1 cellular context compared by ENCODE assay signal in the genomic region with DNA sequence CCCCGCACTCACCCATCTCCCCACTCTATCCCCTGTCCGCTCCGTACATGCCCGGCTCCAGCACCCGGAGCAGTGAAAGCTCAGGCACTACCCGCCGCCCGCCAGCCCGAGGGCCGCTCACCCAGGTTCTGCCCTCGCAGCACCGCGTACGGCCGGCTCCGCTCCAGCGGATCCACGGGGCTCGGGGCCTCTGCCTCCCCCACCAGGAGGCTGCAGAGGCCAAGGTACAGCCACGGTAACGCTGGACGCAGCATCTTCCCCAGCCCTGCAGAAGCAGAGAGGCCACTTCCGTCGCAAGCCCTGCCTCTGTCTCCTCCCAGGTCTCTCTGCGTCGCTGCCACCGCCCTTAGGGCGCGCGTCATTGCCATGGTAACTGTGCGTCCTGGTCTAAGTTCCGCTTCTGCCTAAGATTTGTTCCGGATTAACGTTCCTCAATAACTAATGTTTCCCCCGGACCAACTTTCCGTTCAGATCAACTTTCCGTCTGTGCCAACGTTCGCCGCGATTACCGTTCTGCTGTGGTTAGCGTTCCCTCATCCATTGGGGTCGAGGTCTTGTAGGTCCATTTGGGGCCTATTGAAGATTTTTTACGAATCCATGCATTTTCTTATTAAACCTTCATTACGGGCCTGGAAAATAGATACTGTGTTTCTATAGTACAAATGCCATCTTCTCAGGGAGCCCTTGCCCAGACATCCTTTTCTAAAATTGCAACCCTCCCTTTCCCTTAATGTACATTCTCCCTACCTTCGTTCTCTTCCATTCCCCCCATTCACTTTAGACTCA.
A peak's percentile ranks its signal among the peaks of the same experiment; 100 is the strongest.
TF ChIP-seq lines count a peak whose summit lies in the region.

A gene with protein sequence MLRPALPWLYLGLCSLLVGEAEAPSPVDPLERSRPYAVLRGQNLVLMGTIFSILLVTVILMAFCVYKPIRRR (minus strand): TSS at position 281 of the 786 bp plus-strand sequence. CDS start 27 bp downstream, at position 254.

TF ChIP-seq in K562, 482 proteins besides CTCF, POLR2A, EP300 and RAD21 (continued from another document and continues in another):
- TF ChIP-seq, protein P1, sequence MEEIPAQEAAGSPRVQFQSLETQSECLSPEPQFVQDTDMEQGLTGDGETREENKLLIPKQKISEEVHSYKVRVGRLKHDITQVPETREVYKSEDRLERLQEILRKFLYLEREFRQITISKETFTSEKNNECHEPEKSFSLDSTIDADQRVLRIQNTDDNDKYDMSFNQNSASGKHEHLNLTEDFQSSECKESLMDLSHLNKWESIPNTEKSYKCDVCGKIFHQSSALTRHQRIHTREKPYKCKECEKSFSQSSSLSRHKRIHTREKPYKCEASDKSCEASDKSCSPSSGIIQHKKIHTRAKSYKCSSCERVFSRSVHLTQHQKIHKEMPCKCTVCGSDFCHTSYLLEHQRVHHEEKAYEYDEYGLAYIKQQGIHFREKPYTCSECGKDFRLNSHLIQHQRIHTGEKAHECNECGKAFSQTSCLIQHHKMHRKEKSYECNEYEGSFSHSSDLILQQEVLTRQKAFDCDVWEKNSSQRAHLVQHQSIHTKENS (CRISPR knock-in tag; IDR thresholded peaks at IDR 0.05), result no peak
- TF ChIP-seq MTF1 (CRISPR knock-in tag; IDR thresholded peaks at IDR 0.05; ENCODE audit: borderline replicate concordance) (no peak), ZNF263 (CRISPR knock-in tag; IDR thresholded peaks at IDR 0.05; ENCODE audit: borderline replicate concordance) (peak; percentile 25; the same call in 1 of the 2 replicates), NEUROD1 (IDR thresholded peaks at IDR 0.05; ENCODE audit: borderline replicate concordance, low read depth, low read length, partially characterized antibody) (peak; percentile 82), KAT7 (CRISPR knock-in tag; IDR thresholded peaks at IDR 0.05; ENCODE audit: borderline replicate concordance) (0 out of 2 replicates have a peak, but pooled peaks have one; percentile 33), POLR2H (tag; IDR thresholded peaks at IDR 0.05; ENCODE audit: low read depth) (peak; percentile 76), NELFE (IDR thresholded peaks at IDR 0.05; ENCODE audit: insufficient read depth, insufficient read length) (no peak), POLR2G (IDR thresholded peaks at IDR 0.05; ENCODE audit: low read depth, low read length) (peak; percentile 86), SMAD4 (CRISPR knock-in tag; conservative IDR thresholded peaks at IDR 0.05) (peak; percentile 63; the same call in 1 of the 2 replicates), GABPB2 (CRISPR knock-in tag; conservative IDR thresholded peaks at IDR 0.05) (no peak), SNIP1 (IDR thresholded peaks at IDR 0.05; ENCODE audit: low read depth) (no peak), RBM14 (IDR thresholded peaks at IDR 0.05; ENCODE audit: borderline replicate concordance, insufficient read depth, low read depth, low read length) (no peak), ZFX (CRISPR knock-in tag; IDR thresholded peaks at IDR 0.05) (peak; percentile 75), ZNF589 (CRISPR knock-in tag; IDR thresholded peaks at IDR 0.05; ENCODE audit: low read depth) (peak; percentile 63; the same call in 1 of the 2 replicates), KAT8 (IDR thresholded peaks at IDR 0.05; ENCODE audit: low read depth) (no peak), ETS2 (tag; IDR thresholded peaks at IDR 0.05; ENCODE audit: borderline replicate concordance, poor library complexity, severe bottlenecking) (no peak), SMARCC2 (IDR thresholded peaks at IDR 0.05; ENCODE audit: low read depth) (no peak), PHF21A (IDR thresholded peaks at IDR 0.05; ENCODE audit: borderline replicate concordance, low read depth) (peak; percentile 81; the same call in 1 of the 2 replicates), CHCHD3 (CRISPR knock-in tag; IDR thresholded peaks at IDR 0.05) (no peak), GABPA (tag; conservative IDR thresholded peaks at IDR 0.05; ENCODE audit: low read depth) (peak; percentile 98), PRMT5 (CRISPR knock-in tag; IDR thresholded peaks at IDR 0.05) (no peak), HDAC8 (tag; IDR thresholded peaks at IDR 0.05) (no peak), KHSRP (IDR thresholded peaks at IDR 0.05) (no peak), TAF15 (IDR thresholded peaks at IDR 0.05; ENCODE audit: low read depth, low read length) (no peak), DMBX1 (CRISPR knock-in tag; IDR thresholded peaks at IDR 0.05; ENCODE audit: borderline replicate concordance) (peak; percentile 78), ZNF431 (CRISPR knock-in tag; IDR thresholded peaks at IDR 0.05) (peak; percentile 66), NFYB (IDR thresholded peaks at IDR 0.05; ENCODE audit: extremely low read depth, insufficient read length) (no peak), RBM25 (IDR thresholded peaks at IDR 0.05; ENCODE audit: low read depth, low read length, severe bottlenecking) (no peak)
- TF ChIP-seq, protein P2, sequence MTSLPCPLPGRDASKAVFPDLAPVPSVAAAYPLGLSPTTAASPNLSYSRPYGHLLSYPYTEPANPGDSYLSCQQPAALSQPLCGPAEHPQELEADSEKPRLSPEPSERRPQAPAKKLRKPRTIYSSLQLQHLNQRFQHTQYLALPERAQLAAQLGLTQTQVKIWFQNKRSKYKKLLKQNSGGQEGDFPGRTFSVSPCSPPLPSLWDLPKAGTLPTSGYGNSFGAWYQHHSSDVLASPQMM (CRISPR knock-in tag; IDR thresholded peaks at IDR 0.05), result no peak
- TF ChIP-seq, protein P3, sequence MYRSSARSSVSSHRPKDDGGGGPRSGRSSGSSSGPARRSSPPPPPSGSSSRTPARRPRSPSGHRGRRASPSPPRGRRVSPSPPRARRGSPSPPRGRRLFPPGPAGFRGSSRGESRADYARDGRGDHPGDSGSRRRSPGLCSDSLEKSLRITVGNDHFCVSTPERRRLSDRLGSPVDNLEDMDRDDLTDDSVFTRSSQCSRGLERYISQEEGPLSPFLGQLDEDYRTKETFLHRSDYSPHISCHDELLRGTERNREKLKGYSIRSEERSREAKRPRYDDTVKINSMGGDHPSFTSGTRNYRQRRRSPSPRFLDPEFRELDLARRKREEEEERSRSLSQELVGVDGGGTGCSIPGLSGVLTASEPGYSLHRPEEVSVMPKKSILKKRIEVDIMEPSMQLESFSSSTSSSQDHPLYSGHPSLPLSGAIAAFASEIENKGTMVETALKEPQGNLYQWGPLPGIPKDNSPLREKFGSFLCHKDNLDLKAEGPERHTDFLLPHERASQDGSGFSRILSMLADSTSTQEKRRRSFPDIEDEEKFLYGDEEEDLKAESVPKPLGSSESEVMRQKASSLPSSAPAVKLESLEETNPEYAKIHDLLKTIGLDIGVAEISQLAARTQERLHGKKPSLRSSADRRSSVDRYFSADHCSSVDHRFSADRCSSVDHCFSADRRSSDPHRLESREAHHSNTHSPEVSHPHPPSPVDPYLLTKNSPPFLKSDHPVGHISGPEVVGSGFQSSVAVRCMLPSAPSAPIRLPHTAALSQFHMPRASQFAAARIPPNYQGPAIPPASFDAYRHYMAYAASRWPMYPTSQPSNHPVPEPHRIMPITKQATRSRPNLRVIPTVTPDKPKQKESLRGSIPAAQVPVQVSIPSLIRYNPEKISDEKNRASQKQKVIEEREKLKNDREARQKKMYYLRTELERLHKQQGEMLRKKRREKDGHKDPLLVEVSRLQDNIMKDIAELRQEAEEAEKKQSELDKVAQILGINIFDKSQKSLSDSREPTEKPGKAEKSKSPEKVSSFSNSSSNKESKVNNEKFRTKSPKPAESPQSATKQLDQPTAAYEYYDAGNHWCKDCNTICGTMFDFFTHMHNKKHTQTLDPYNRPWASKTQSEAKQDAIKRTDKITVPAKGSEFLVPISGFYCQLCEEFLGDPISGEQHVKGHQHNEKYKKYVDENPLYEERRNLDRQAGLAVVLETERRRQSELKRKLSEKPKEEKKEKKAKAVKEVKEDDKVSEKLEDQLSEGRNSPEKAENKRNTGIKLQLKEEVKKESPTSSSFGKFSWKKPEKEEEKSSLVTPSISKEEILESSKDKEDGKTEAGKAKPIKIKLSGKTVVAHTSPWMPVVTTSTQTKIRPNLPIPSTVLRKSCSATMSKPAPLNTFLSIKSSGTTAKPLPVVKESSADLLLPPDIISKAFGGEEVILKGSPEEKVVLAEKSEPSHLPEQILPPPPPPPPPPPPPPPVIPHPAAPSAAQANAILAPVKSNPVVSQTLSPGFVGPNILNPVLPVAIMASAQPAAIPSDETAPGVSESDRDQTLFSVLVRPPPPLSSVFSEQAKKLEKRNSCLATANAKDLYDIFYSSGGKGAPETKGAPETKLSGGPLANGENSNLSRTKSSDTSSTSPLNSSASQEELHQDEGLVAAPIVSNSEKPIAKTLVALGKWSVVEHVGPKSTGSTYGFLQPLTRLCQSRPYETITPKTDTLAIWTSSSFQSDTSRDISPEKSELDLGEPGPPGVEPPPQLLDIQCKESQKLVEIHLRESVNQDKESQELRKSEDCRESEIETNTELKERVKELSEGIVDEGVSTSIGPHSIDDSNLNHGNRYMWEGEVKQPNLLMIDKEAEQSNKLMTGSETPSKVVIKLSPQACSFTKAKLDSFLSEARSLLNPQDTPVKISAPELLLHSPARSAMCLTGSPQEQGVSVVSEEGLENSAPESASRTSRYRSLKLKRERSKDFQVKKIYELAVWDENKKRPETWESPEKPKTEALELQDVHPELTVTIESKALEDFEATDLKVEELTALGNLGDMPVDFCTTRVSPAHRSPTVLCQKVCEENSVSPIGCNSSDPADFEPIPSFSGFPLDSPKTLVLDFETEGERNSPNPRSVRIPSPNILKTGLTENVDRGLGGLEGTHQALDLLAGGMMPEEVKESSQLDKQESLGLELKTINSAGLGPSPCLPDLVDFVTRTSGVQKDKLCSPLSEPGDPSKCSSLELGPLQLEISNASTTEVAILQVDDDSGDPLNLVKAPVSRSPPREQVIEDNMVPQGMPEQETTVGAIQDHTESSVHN (IDR thresholded peaks at IDR 0.05; ENCODE audit: borderline replicate concordance in 1 of 2, low read depth in 1 of 2), result no peak
- TF ChIP-seq, protein P4, sequence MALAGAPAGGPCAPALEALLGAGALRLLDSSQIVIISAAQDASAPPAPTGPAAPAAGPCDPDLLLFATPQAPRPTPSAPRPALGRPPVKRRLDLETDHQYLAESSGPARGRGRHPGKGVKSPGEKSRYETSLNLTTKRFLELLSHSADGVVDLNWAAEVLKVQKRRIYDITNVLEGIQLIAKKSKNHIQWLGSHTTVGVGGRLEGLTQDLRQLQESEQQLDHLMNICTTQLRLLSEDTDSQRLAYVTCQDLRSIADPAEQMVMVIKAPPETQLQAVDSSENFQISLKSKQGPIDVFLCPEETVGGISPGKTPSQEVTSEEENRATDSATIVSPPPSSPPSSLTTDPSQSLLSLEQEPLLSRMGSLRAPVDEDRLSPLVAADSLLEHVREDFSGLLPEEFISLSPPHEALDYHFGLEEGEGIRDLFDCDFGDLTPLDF (CRISPR knock-in tag; IDR thresholded peaks at IDR 0.05), result no peak
- TF ChIP-seq, protein P5, sequence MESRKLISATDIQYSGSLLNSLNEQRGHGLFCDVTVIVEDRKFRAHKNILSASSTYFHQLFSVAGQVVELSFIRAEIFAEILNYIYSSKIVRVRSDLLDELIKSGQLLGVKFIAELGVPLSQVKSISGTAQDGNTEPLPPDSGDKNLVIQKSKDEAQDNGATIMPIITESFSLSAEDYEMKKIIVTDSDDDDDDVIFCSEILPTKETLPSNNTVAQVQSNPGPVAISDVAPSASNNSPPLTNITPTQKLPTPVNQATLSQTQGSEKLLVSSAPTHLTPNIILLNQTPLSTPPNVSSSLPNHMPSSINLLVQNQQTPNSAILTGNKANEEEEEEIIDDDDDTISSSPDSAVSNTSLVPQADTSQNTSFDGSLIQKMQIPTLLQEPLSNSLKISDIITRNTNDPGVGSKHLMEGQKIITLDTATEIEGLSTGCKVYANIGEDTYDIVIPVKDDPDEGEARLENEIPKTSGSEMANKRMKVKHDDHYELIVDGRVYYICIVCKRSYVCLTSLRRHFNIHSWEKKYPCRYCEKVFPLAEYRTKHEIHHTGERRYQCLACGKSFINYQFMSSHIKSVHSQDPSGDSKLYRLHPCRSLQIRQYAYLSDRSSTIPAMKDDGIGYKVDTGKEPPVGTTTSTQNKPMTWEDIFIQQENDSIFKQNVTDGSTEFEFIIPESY (CRISPR knock-in tag; IDR thresholded peaks at IDR 0.05), result no peak; the same call in 1 of the 2 replicates
- TF ChIP-seq, protein P6, sequence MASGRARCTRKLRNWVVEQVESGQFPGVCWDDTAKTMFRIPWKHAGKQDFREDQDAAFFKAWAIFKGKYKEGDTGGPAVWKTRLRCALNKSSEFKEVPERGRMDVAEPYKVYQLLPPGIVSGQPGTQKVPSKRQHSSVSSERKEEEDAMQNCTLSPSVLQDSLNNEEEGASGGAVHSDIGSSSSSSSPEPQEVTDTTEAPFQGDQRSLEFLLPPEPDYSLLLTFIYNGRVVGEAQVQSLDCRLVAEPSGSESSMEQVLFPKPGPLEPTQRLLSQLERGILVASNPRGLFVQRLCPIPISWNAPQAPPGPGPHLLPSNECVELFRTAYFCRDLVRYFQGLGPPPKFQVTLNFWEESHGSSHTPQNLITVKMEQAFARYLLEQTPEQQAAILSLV (tag; IDR thresholded peaks at IDR 0.05), result peak; percentile 66; the same call in 1 of the 2 replicates
- TF ChIP-seq, protein P7, sequence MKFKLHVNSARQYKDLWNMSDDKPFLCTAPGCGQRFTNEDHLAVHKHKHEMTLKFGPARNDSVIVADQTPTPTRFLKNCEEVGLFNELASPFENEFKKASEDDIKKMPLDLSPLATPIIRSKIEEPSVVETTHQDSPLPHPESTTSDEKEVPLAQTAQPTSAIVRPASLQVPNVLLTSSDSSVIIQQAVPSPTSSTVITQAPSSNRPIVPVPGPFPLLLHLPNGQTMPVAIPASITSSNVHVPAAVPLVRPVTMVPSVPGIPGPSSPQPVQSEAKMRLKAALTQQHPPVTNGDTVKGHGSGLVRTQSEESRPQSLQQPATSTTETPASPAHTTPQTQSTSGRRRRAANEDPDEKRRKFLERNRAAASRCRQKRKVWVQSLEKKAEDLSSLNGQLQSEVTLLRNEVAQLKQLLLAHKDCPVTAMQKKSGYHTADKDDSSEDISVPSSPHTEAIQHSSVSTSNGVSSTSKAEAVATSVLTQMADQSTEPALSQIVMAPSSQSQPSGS (CRISPR knock-in tag; IDR thresholded peaks at IDR 0.05), result no peak
- TF ChIP-seq, protein P8, sequence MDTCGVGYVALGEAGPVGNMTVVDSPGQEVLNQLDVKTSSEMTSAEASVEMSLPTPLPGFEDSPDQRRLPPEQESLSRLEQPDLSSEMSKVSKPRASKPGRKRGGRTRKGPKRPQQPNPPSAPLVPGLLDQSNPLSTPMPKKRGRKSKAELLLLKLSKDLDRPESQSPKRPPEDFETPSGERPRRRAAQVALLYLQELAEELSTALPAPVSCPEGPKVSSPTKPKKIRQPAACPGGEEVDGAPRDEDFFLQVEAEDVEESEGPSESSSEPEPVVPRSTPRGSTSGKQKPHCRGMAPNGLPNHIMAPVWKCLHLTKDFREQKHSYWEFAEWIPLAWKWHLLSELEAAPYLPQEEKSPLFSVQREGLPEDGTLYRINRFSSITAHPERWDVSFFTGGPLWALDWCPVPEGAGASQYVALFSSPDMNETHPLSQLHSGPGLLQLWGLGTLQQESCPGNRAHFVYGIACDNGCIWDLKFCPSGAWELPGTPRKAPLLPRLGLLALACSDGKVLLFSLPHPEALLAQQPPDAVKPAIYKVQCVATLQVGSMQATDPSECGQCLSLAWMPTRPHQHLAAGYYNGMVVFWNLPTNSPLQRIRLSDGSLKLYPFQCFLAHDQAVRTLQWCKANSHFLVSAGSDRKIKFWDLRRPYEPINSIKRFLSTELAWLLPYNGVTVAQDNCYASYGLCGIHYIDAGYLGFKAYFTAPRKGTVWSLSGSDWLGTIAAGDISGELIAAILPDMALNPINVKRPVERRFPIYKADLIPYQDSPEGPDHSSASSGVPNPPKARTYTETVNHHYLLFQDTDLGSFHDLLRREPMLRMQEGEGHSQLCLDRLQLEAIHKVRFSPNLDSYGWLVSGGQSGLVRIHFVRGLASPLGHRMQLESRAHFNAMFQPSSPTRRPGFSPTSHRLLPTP (IDR thresholded peaks at IDR 0.05; ENCODE audit: borderline replicate concordance, extremely low read depth, insufficient read length), result no peak
- TF ChIP-seq, protein P9, sequence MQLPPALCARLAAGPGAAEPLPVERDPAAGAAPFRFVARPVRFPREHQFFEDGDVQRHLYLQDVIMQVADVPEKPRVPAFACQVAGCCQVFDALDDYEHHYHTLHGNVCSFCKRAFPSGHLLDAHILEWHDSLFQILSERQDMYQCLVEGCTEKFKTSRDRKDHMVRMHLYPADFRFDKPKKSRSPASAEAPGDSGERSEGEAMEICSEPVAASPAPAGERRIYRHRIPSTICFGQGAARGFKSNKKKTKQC (CRISPR knock-in tag; IDR thresholded peaks at IDR 0.05), result peak; percentile 79
